In the genomic region with DNA sequence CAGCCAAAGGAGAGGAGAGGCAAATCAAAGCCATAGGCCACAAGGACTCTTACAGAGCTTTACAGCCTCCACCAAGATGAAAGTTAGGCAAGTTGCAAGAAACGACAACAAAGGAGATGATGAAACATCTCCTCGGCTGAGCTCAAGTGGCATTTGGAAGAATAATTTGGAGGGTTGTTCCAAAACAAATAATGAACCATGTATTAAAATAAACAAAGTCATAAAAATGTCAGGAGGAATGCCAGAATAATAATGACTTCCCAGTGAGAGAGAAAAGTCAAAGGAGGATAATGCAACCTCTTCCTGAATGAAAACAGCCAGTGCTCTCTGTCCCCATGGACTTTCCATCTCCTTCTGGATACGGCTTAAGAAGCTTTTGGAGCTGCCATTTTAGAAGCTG, we compare ENCODE assay signal across 12 cellular contexts.
DNase-seq lines count a peak whose midpoint lies in the region; TF ChIP-seq lines count a peak whose summit lies in the region.
"Had no signal": no experiment of that assay in that cellular context is flagged by ENCODE, and none has a peak within 500 bp of the region (broad histone marks: within the 10 kb centered on the region; RNA-seq: fewer than 3 reads in every experiment).

No MANE protein-coding gene starts in this region.

- CTCF ChIA-PET in MCF 10A (lab: Yijun Ruan, JAX), result interaction anchor here (1.6 kb wide), 1 partner anchor 125 kb away, joined by 3 read pairs; no protein-coding TSS in a partner anchor
- CTCF ChIA-PET in mammary epithelial cell (lab: Charles Lee; ENCODE audit: low non-redundant PET), result no interaction called here

- no peak overlapping the region for H3K4me2 ChIP-seq in mammary epithelial cell (ENCODE audit: insufficient read depth, low read depth, low read length)
- H3K4me2 ChIP-seq: BLaER1 treated with 17β-estradiol and CSF1 and Interleukin-3, amounts not matched to agents 10 nM and 100 nM had no signal

- H3K9ac ChIP-seq in mammary epithelial cell (ENCODE audit: insufficient read depth, low read length), result no peak overlapping the region
- H3K9ac ChIP-seq in adipocyte (ENCODE audit: low read length), result no peak overlapping the region
- H3K9ac ChIP-seq: BLaER1 treated with 17β-estradiol and CSF1 and Interleukin-3, amounts not matched to agents 10 nM and 100 nM had no signal

- no peak overlapping the region for H2AFZ ChIP-seq in mammary epithelial cell (ENCODE audit: low read depth, low read length)

- H3K9me3 Mint-ChIP-seq in MCF 10A (ENCODE audit: unreplicated experiment) (no peaks in the 10 kb centered on the region), glutamatergic neuron (ENCODE audit: unreplicated experiment) (peaks cover 2% of the 10 kb centered on the region)
- H3K9me3 Mint-ChIP-seq in activated T-helper 1 cell treated with anti-CD3 and anti-CD28 coated beads, Interleukin-12 subunit alpha, Interleukin-12 subunit beta, Interleukin-2, Interleukin-4 antibody, amounts not matched to agents 30 ng/mL and 10 ng/mL and 1 ng/mL, durations not matched to agents 14 hours and 24 hours and 36 hours, result no peaks in the 10 kb centered on the region
- H3K9me3 Mint-ChIP-seq: neural crest cell had no signal

- dilution Hi-C loops in mammary epithelial cell (cut with HindIII; ENCODE audit: low sequenced_read_pairs), result no loop called here

- H3K4me3 Mint-ChIP-seq in MCF 10A (ENCODE audit: unreplicated experiment), result no peak overlapping the region
- no peak overlapping the region for H3K4me3 Mint-ChIP-seq in activated T-helper 1 cell treated with anti-CD3 and anti-CD28 coated beads, Interleukin-12 subunit alpha, Interleukin-12 subunit beta, Interleukin-2, Interleukin-4 antibody, amounts not matched to agents 30 ng/mL and 10 ng/mL and 1 ng/mL, durations not matched to agents 14 hours and 24 hours and 36 hours
- H3K4me3 Mint-ChIP-seq in glutamatergic neuron (ENCODE audit: unreplicated experiment), result no peak overlapping the region
- H3K4me3 Mint-ChIP-seq: neural crest cell had no signal

- 54% methylated on average over 3 of the region's 3 CpGs for WGBS in mammary epithelial cell (ENCODE audit: low coverage, missing lambda C conversion rate)

- H3K36me3 ChIP-seq in mammary epithelial cell (ENCODE audit: insufficient read depth, low read length) (no peaks in the 10 kb centered on the region), adipocyte (ENCODE audit: control insufficient read depth, insufficient read depth, low read length, severe bottlenecking) (no peaks in the 10 kb centered on the region), uterus (no peaks in the 10 kb centered on the region)
- H3K36me3 ChIP-seq: BLaER1 treated with 17β-estradiol and CSF1 and Interleukin-3, amounts not matched to agents 10 nM and 100 nM; cardiac muscle cell had no signal

- peak; percentile 91 for DNase-seq in MCF 10A (ENCODE audit: unreplicated experiment)
- DNase-seq in mammary epithelial cell, result no peak
- peak; percentile 84 for DNase-seq in adipocyte (ENCODE audit: low read depth)
- peak; percentile 66 for DNase-seq in kidney glomerular epithelial cell (lab: John Stamatoyannopoulos, UW)
- DNase-seq in uterus, result peak in 1 of 2 donors; percentile 29
- no peak for DNase-seq in NCI-H748 (lab: John Stamatoyannopoulos, UW; ENCODE audit: unreplicated experiment)
- no peak for DNase-seq in activated T-helper 1 cell treated with anti-CD3 and anti-CD28 coated beads, Interleukin-12 subunit alpha, Interleukin-12 subunit beta, Interleukin-2, Interleukin-4 antibody, amounts not matched to agents 30 ng/mL and 10 ng/mL and 1 ng/mL, durations not matched to agents 14 hours and 24 hours and 36 hours (ENCODE audit: low spot score)
- no peak for DNase-seq in glutamatergic neuron
- DNase-seq: activated CD8-positive, alpha-beta memory T cell treated with anti-CD3 and anti-CD28 coated beads for 24 hours had no signal

- no peak overlapping the region for H3K27ac Mint-ChIP-seq in MCF 10A (ENCODE audit: low read depth, unreplicated experiment)
- H3K27ac Mint-ChIP-seq in activated T-helper 1 cell treated with anti-CD3 and anti-CD28 coated beads, Interleukin-12 subunit alpha, Interleukin-12 subunit beta, Interleukin-2, Interleukin-4 antibody, amounts not matched to agents 30 ng/mL and 10 ng/mL and 1 ng/mL, durations not matched to agents 14 hours and 24 hours and 36 hours, result no peak overlapping the region
- H3K27ac Mint-ChIP-seq in glutamatergic neuron (ENCODE audit: unreplicated experiment), result no peak overlapping the region

- H3K4me1 Mint-ChIP-seq in MCF 10A (ENCODE audit: insufficient read depth, unreplicated experiment), result peaks cover 11% of the 10 kb centered on the region
- H3K4me1 Mint-ChIP-seq in activated T-helper 1 cell treated with anti-CD3 and anti-CD28 coated beads, Interleukin-12 subunit alpha, Interleukin-12 subunit beta, Interleukin-2, Interleukin-4 antibody, amounts not matched to agents 30 ng/mL and 10 ng/mL and 1 ng/mL, durations not matched to agents 14 hours and 24 hours and 36 hours (ENCODE audit: low read depth), result no peaks in the 10 kb centered on the region
- peaks cover 3% of the 10 kb centered on the region for H3K4me1 Mint-ChIP-seq in glutamatergic neuron (ENCODE audit: low read depth, unreplicated experiment)

- H3K27ac ChIP-seq in mammary epithelial cell (ENCODE audit: insufficient read depth, low read depth, low read length) (no peak overlapping the region), uterus (peak overlapping the region; percentile 0 to 43)
- H3K27ac ChIP-seq: BLaER1 treated with 17β-estradiol and CSF1 and Interleukin-3, amounts not matched to agents 10 nM and 100 nM; cardiac muscle cell had no signal

- H3K4me1 ChIP-seq in mammary epithelial cell (ENCODE audit: insufficient read depth, low read length), result no peaks in the 10 kb centered on the region
- H3K4me1 ChIP-seq in adipocyte (ENCODE audit: control insufficient read depth, insufficient read depth, low read length), result peaks cover 8% of the 10 kb centered on the region
- peaks cover 0 to 5% of the 10 kb centered on the region in 2 donors for H3K4me1 ChIP-seq in uterus
- H3K4me1 ChIP-seq: BLaER1 treated with 17β-estradiol and CSF1 and Interleukin-3, amounts not matched to agents 10 nM and 100 nM had no signal

- H3K9me3 ChIP-seq in mammary epithelial cell (replicated peaks; ENCODE audit: insufficient read depth, low read length) (no peaks in the 10 kb centered on the region), adipocyte (ENCODE audit: control insufficient read depth, low read length) (no peaks in the 10 kb centered on the region), uterus (no peaks in the 10 kb centered on the region)
- H3K9me3 ChIP-seq: BLaER1 treated with 17β-estradiol and CSF1 and Interleukin-3, amounts not matched to agents 10 nM and 100 nM had no signal

- no peaks in the 10 kb centered on the region for H4K20me1 ChIP-seq in mammary epithelial cell (ENCODE audit: insufficient read depth, low read length)
- H4K20me1 ChIP-seq: BLaER1 treated with 17β-estradiol and CSF1 and Interleukin-3, amounts not matched to agents 10 nM and 100 nM had no signal

- no peaks in the 10 kb centered on the region for H3K27me3 ChIP-seq in mammary epithelial cell (ENCODE audit: insufficient read depth, low read length)
- peaks cover 4% of the 10 kb centered on the region for H3K27me3 ChIP-seq in adipocyte (replicated peaks; ENCODE audit: control insufficient read depth, insufficient read depth, low read length)
- no peaks in the 10 kb centered on the region for H3K27me3 ChIP-seq in uterus
- H3K27me3 ChIP-seq: BLaER1 treated with 17β-estradiol and CSF1 and Interleukin-3, amounts not matched to agents 10 nM and 100 nM; cardiac muscle cell had no signal

- peaks cover 32% of the 10 kb centered on the region for H3K27me3 Mint-ChIP-seq in MCF 10A (ENCODE audit: insufficient read depth, unreplicated experiment)
- H3K27me3 Mint-ChIP-seq in activated T-helper 1 cell treated with anti-CD3 and anti-CD28 coated beads, Interleukin-12 subunit alpha, Interleukin-12 subunit beta, Interleukin-2, Interleukin-4 antibody, amounts not matched to agents 30 ng/mL and 10 ng/mL and 1 ng/mL, durations not matched to agents 14 hours and 24 hours and 36 hours (ENCODE audit: insufficient read depth), result no peaks in the 10 kb centered on the region
- no peaks in the 10 kb centered on the region for H3K27me3 Mint-ChIP-seq in glutamatergic neuron (ENCODE audit: unreplicated experiment)

- H3K4me3 ChIP-seq in mammary epithelial cell (replicated peaks in 1 of 3; ENCODE audit: insufficient read depth in 1 of 3, low read depth in 2 of 3, low read length in 3 of 3) (no peak overlapping the region), adipocyte (ENCODE audit: low read length) (no peak overlapping the region), uterus (no peak overlapping the region)
- H3K4me3 ChIP-seq: BLaER1 treated with 17β-estradiol and CSF1 and Interleukin-3, amounts not matched to agents 10 nM and 100 nM; cardiac muscle cell had no signal

- POLR2A ChIA-PET in MCF 10A (lab: Yijun Ruan, JAX), result interaction anchor here (0.5 to 1.3 kb wide), 6 partner anchors 9 to 920 kb away, joined by 3 to 7 read pairs (median 3); no protein-coding TSS in a partner anchor

- TF ChIP-seq POLR2A in uterus (IDR thresholded peaks at IDR 0.05), result no peak

- intact Hi-C loops in MCF 10A (cut with micrococcal nuclease) (no loop called here), mammary epithelial cell (cut with micrococcal nuclease) (no loop called here), uterus (cut with DNase I; ENCODE audit: low total_unique reads) (no loop called here)
- intact Hi-C loops in activated T-helper 1 cell treated with anti-CD3 and anti-CD28 coated beads, Interleukin-12 subunit alpha, Interleukin-12 subunit beta, Interleukin-2, Interleukin-4 antibody, amounts not matched to agents 30 ng/mL and 10 ng/mL and 1 ng/mL, durations not matched to agents 14 hours and 24 hours and 36 hours (cut with micrococcal nuclease), result no loop called here

- in situ Hi-C loops in mammary epithelial cell (cut with MboI; ENCODE audit: low sequenced_read_pairs in 2 of 2), result no loop called here

- TF ChIP-seq CTCF in MCF 10A (IDR thresholded peaks at IDR 0.05; ENCODE audit: unreplicated experiment), result no peak
- no peak for TF ChIP-seq CTCF in mammary epithelial cell (conservative IDR thresholded peaks at IDR 0.05 in 1 of 2, IDR thresholded peaks at IDR 0.05 in 1 of 2; ENCODE audit: extremely low read depth in 1 of 2, insufficient read depth in 1 of 2, low read depth in 1 of 2, low read length in 2 of 2)
- TF ChIP-seq CTCF in uterus (IDR thresholded peaks at IDR 0.05), result no peak
- TF ChIP-seq CTCF in glutamatergic neuron (IDR thresholded peaks at IDR 0.05; ENCODE audit: partially characterized antibody, unreplicated experiment), result no peak

- H3K79me2 ChIP-seq in mammary epithelial cell (ENCODE audit: insufficient read depth, low read length), result no peaks in the 10 kb centered on the region

- no TSS peak for BruUV-seq in MCF 10A (replicated peaks; lab: Mats Ljungman, UMichigan)
- no TSS peak for BruUV-seq in mammary epithelial cell (replicated peaks; lab: Mats Ljungman, UMichigan)

- H3K36me3 Mint-ChIP-seq in MCF 10A (ENCODE audit: insufficient read depth, unreplicated experiment), result no peaks in the 10 kb centered on the region
- no peaks in the 10 kb centered on the region for H3K36me3 Mint-ChIP-seq in activated T-helper 1 cell treated with anti-CD3 and anti-CD28 coated beads, Interleukin-12 subunit alpha, Interleukin-12 subunit beta, Interleukin-2, Interleukin-4 antibody, amounts not matched to agents 30 ng/mL and 10 ng/mL and 1 ng/mL, durations not matched to agents 14 hours and 24 hours and 36 hours (ENCODE audit: low read depth)
- H3K36me3 Mint-ChIP-seq in glutamatergic neuron (ENCODE audit: unreplicated experiment), result no peaks in the 10 kb centered on the region

Comparison
In these comparisons a context has a peak if more than half of its experiments do, and no peak if none do; other contexts are left out.
1. DNase-seq: peak in MCF 10A (single experiment), adipocyte (single experiment) and kidney glomerular epithelial cell (single experiment); none in mammary epithelial cell (single experiment), NCI-H748 (single experiment), activated T-helper 1 cell treated with anti-CD3 and anti-CD28 coated beads, Interleukin-12 subunit alpha, Interleukin-12 subunit beta, Interleukin-2, Interleukin-4 antibody, amounts not matched to agents 30 ng/mL and 10 ng/mL and 1 ng/mL, durations not matched to agents 14 hours and 24 hours and 36 hours (single experiment) and glutamatergic neuron (single experiment).